ENCODE assay signal across 8 cellular contexts in the genomic region with DNA sequence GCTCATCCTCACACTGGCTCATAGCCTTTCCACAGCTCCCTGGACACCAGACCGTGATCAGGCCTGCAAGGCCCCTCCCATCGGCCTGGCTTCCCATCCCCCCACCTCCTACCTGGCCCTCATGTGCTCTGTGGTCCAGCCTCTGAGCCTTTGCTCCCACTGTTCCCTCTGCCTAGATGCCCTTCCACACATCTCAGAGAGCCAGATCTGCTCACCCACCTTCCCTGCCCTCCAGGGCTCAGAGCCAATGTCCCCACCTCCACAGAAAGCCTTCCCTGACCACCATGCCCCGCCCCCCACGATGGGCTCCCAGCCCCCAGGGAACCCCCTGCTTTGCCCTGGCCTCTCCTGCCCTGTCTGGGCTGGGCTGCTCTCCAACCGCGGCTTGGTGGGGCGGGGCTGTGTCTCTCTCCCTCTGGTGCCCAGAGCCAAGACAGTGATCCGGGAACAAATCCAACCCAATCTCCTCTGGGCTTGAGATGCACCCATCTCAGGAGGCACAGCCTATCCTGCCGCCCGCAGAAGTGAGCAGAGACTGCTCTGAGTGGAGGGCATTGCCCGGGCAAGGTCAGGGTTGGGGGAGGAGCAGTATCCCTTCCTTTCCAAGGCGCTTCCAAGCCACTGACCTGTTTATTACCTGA. TPM values are rescaled to one million over a fixed set of nuclear protein-coding genes. Genes with fewer than 3 reads are reported as not detected.
DNase-seq lines count a peak whose midpoint lies in the region; ATAC-seq lines count a peak whose summit lies in the region.

No MANE protein-coding gene starts in this region.

- peaks cover 9% of the 10 kb centered on the region for H3K36me3 Mint-ChIP-seq in activated naive CD8-positive, alpha-beta T cell treated with anti-CD3 and anti-CD28 coated beads for 36 hours

- peak; percentile 62 for ATAC-seq in left ventricle myocardium superior
- ATAC-seq in GM18868 (IDR thresholded peaks at IDR 0.05; ENCODE audit: unreplicated experiment) = no peak

- H3K27ac Mint-ChIP-seq in activated naive CD8-positive, alpha-beta T cell treated with anti-CD3 and anti-CD28 coated beads for 36 hours = peak overlapping the region; percentile 94

- no peaks in the 10 kb centered on the region for H3K27me3 Mint-ChIP-seq in activated naive CD8-positive, alpha-beta T cell treated with anti-CD3 and anti-CD28 coated beads for 36 hours

- peaks cover 61% of the 10 kb centered on the region for H3K4me1 Mint-ChIP-seq in activated naive CD8-positive, alpha-beta T cell treated with anti-CD3 and anti-CD28 coated beads for 36 hours

- peak overlapping the region; percentile 91 for H3K4me3 Mint-ChIP-seq in activated naive CD8-positive, alpha-beta T cell treated with anti-CD3 and anti-CD28 coated beads for 36 hours

- intact Hi-C loops in left ventricle myocardium superior (cut with micrococcal nuclease) = no loop called here

- DNase-seq in NCI-H82 (lab: John Stamatoyannopoulos, UW) (peak; percentile 31), NCI-H82 treated with DMSO at 0.1 percent for 48 hours (lab: John Stamatoyannopoulos, UW; ENCODE audit: unreplicated experiment) (no peak), left ventricle myocardium superior (peak; percentile 80), renal cortical epithelial cell (ENCODE audit: low read depth) (peak; percentile 68), iPS-NIHi7 (ENCODE audit: extremely low spot score) (no peak)
- no peak for DNase-seq in activated naive CD8-positive, alpha-beta T cell treated with anti-CD3 and anti-CD28 coated beads for 36 hours
- no peak for DNase-seq in stimulated activated CD4-positive, alpha-beta T cell treated with anti-CD3 and anti-CD28 coated beads, Interleukin-2, amount 100 ng/mL, for 48 hours

- no peaks in the 10 kb centered on the region for H3K9me3 Mint-ChIP-seq in activated naive CD8-positive, alpha-beta T cell treated with anti-CD3 and anti-CD28 coated beads for 36 hours

RNA-seq across cellular contexts. Expression of a gene that starts 1.6 kb away (rescaled TPM):
- 10 to 100 TPM; 74.9 to 77.8 TPM for total RNA-seq in activated naive CD8-positive, alpha-beta T cell treated with anti-CD3 and anti-CD28 coated beads for 36 hours
- 46.8 TPM for total RNA-seq in left ventricle myocardium superior
- total RNA-seq in renal cortical epithelial cell = 35.1 and 81.8 TPM in 2 replicates

RNA-seq across cellular contexts. Expression of a gene that starts 36.4 kb away (rescaled TPM):
- 10 to 100 TPM; 36.5 to 38.6 TPM for total RNA-seq in activated naive CD8-positive, alpha-beta T cell treated with anti-CD3 and anti-CD28 coated beads for 36 hours
- total RNA-seq in left ventricle myocardium superior (22.4 TPM), renal cortical epithelial cell (38.0 and 71.7 TPM in 2 replicates)

RNA-seq across cellular contexts. Expression of a gene that starts 51.5 kb away (rescaled TPM):
- under 1 TPM; 0.88 to 0.89 TPM for total RNA-seq in activated naive CD8-positive, alpha-beta T cell treated with anti-CD3 and anti-CD28 coated beads for 36 hours
- total RNA-seq in left ventricle myocardium superior (250 TPM), renal cortical epithelial cell (0.17 TPM in 1 of 2 replicates, not detected in the other)

Comparison
In these comparisons a context has a peak if more than half of its experiments do, and no peak if none do; other contexts are left out.
1. DNase-seq: peak in NCI-H82 (single experiment), left ventricle myocardium superior (single experiment) and renal cortical epithelial cell (single experiment); none in NCI-H82 treated with DMSO at 0.1 percent for 48 hours (single experiment), activated naive CD8-positive, alpha-beta T cell treated with anti-CD3 and anti-CD28 coated beads for 36 hours (single experiment), stimulated activated CD4-positive, alpha-beta T cell treated with anti-CD3 and anti-CD28 coated beads, Interleukin-2, amount 100 ng/mL, for 48 hours (0 of 2) and iPS-NIHi7 (single experiment).
2. RNA of a gene that starts 51.5 kb away (total RNA-seq): 250 TPM in left ventricle myocardium superior (single experiment); 0.88 to 0.89 TPM in activated naive CD8-positive, alpha-beta T cell treated with anti-CD3 and anti-CD28 coated beads for 36 hours and 0.17 TPM in renal cortical epithelial cell; every median in the first group is over 100 times any median in the second.